8 cellular contexts compared by ENCODE assay signal in the genomic region with DNA sequence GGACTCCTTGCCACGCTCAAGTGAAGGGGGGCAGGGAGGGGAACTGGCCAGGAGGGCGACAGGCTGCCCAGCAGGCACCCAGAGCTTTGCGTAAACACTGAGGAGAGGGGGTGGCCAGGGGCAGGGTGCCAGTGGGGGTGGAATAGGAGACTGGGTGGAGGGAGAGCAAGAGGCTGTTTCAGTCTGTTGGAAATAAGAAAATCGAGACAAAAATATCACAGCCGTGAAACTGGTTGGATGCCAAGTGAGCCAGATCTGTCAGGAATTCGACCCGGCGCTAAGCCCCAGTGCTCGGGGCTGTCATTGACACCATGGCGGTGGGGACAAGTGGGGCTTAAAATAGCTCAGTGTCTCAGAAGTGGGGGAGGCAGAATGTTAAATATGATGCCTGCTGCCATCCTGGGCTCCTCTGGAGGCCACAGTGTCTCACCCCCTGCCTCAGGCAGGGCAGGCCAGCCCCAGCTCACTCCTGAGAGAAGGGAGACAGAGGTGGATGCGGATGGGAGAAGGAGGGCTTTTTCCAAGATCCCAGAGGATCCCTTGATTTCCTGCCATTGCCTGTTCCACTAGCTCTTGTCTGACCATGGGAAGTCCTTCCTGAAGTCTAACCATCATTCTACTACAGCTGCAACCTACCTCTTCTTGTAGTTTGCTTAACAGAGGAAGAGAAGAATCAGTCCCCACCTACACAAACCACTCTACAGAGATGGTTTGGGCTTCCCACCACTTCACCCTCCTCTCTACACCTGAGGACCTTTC. TPM values are rescaled to one million over a fixed set of nuclear protein-coding genes. Genes with fewer than 3 reads are reported as not detected.
DNase-seq lines count a peak whose midpoint lies in the region; TF ChIP-seq lines count a peak whose summit lies in the region.
"Had no signal": no experiment of that assay in that cellular context is flagged by ENCODE, and none has a peak within 500 bp of the region (broad histone marks: within the 10 kb centered on the region; RNA-seq: fewer than 3 reads in every experiment).

No MANE protein-coding gene starts in this region.

- no peak for TF ChIP-seq POLR2A in tibial nerve (IDR thresholded peaks at IDR 0.05)

- H3K4me1 Mint-ChIP-seq in activated naive CD4-positive, alpha-beta T cell treated with anti-CD3 and anti-CD28 coated beads, Interleukin-2, amount 10 ng/mL, durations not matched to agents 7 days and 5 days = peaks cover 60% of the 10 kb centered on the region
- no peaks in the 10 kb centered on the region for H3K4me1 Mint-ChIP-seq in glutamatergic neuron (ENCODE audit: low read depth, unreplicated experiment)

- H3K27me3 Mint-ChIP-seq in activated naive CD4-positive, alpha-beta T cell treated with anti-CD3 and anti-CD28 coated beads, Interleukin-2, amount 10 ng/mL, durations not matched to agents 7 days and 5 days = peaks cover 12% of the 10 kb centered on the region
- H3K27me3 Mint-ChIP-seq in glutamatergic neuron (ENCODE audit: unreplicated experiment) = peaks cover 1% of the 10 kb centered on the region

- no peak overlapping the region for H3K4me3 Mint-ChIP-seq in activated naive CD4-positive, alpha-beta T cell treated with anti-CD3 and anti-CD28 coated beads, Interleukin-2, amount 10 ng/mL, durations not matched to agents 7 days and 5 days
- no peak overlapping the region for H3K4me3 Mint-ChIP-seq in glutamatergic neuron (ENCODE audit: unreplicated experiment)

- intact Hi-C loops in left ventricle myocardium inferior (cut with micrococcal nuclease) = no loop called here

- H3K9me3 Mint-ChIP-seq in activated naive CD4-positive, alpha-beta T cell treated with anti-CD3 and anti-CD28 coated beads, Interleukin-2, amount 10 ng/mL, durations not matched to agents 7 days and 5 days = no peaks in the 10 kb centered on the region
- no peaks in the 10 kb centered on the region for H3K9me3 Mint-ChIP-seq in glutamatergic neuron (ENCODE audit: unreplicated experiment)

- H3K27ac Mint-ChIP-seq in activated naive CD4-positive, alpha-beta T cell treated with anti-CD3 and anti-CD28 coated beads, Interleukin-2, amount 10 ng/mL, durations not matched to agents 7 days and 5 days = peak overlapping the region; percentile 84
- no peak overlapping the region for H3K27ac Mint-ChIP-seq in glutamatergic neuron (ENCODE audit: unreplicated experiment)

- peak overlapping the region; percentile 6 for H3K4me3 ChIP-seq in left ventricle myocardium inferior
- H3K4me3 ChIP-seq in tibial nerve = no peak overlapping the region

- no peak for DNase-seq in activated naive CD4-positive, alpha-beta T cell treated with anti-CD3 and anti-CD28 coated beads, Interleukin-2, amount 10 ng/mL, durations not matched to agents 7 days and 5 days
- DNase-seq in activated naive CD4-positive, alpha-beta T cell (lab: John Stamatoyannopoulos, UW) = no peak
- peak; percentile 66 for DNase-seq in left ventricle myocardium inferior
- DNase-seq in tibial nerve (ENCODE audit: low spot score in 2 of 2) = no peak
- no peak for DNase-seq in NCI-H128 (lab: John Stamatoyannopoulos, UW; ENCODE audit: unreplicated experiment)
- no peak for DNase-seq in glutamatergic neuron
- DNase-seq: foreskin melanocyte had no signal

- H3K9me3 ChIP-seq in left ventricle myocardium inferior (replicated peaks) (no peaks in the 10 kb centered on the region), tibial nerve (no peaks in the 10 kb centered on the region)

- WGBS in tibial nerve, 2 donors = 39 to 42% methylated on average over 11 of the region's 11 CpGs

- TF ChIP-seq EP300 in tibial nerve (IDR thresholded peaks at IDR 0.05) = peak in 1 of 2 donors; percentile 34

- no peaks in the 10 kb centered on the region for H3K27me3 ChIP-seq in left ventricle myocardium inferior (ENCODE audit: low read depth)
- H3K27me3 ChIP-seq in tibial nerve = no peaks in the 10 kb centered on the region

- TF ChIP-seq CTCF in left ventricle myocardium inferior (IDR thresholded peaks at IDR 0.05; ENCODE audit: borderline replicate concordance) (no peak), tibial nerve (IDR thresholded peaks at IDR 0.05) (no peak), glutamatergic neuron (IDR thresholded peaks at IDR 0.05; ENCODE audit: partially characterized antibody, unreplicated experiment) (no peak)

- peaks cover 25% of the 10 kb centered on the region for H3K36me3 Mint-ChIP-seq in activated naive CD4-positive, alpha-beta T cell treated with anti-CD3 and anti-CD28 coated beads, Interleukin-2, amount 10 ng/mL, durations not matched to agents 7 days and 5 days
- no peaks in the 10 kb centered on the region for H3K36me3 Mint-ChIP-seq in glutamatergic neuron (ENCODE audit: unreplicated experiment)

- peak overlapping the region; percentile 92 for H3K27ac ChIP-seq in left ventricle myocardium inferior (replicated peaks)
- H3K27ac ChIP-seq in tibial nerve = peak overlapping the region; percentile 28 to 80 (median 71)

- H3K4me1 ChIP-seq in left ventricle myocardium inferior (peaks cover 68% of the 10 kb centered on the region), tibial nerve (peaks cover 0 to 47% (median 23%) of the 10 kb centered on the region in 4 donors)

- H3K36me3 ChIP-seq in left ventricle myocardium inferior (peaks cover 11% of the 10 kb centered on the region), tibial nerve (peaks cover 0 to 24% (median 0%) of the 10 kb centered on the region in 3 donors)

- CTCF ChIA-PET in activated naive CD4-positive, alpha-beta T cell treated with anti-CD3 and anti-CD28 coated beads, Interleukin-2, amount 10 ng/mL, durations not matched to agents 7 days and 5 days (lab: Charles Lee) = interaction anchor here (0.8 to 2.2 kb wide), 2 partner anchors 11 to 23 kb away, joined by 3 to 9 read pairs; a partner anchor contains a TSS

RNA-seq across cellular contexts. Expression of a gene that starts 9.5 kb away (rescaled TPM):
- total RNA-seq in left ventricle myocardium inferior (7.6 TPM), tibial nerve (10 to 100 TPM in 3 of 4 donors, 1 to 10 TPM in 1; 2.4 to 19.6 (median 12.4) TPM), glutamatergic neuron (ENCODE audit: unreplicated experiment) (not detected)
- total RNA-seq: OCI-LY7 had no signal

RNA-seq across cellular contexts. Expression of a gene that starts 10.1 kb away (rescaled TPM):
- total RNA-seq in left ventricle myocardium inferior (10.7 TPM), tibial nerve (10 to 100 TPM; 10.9 to 16.5 (median 15.1) TPM), glutamatergic neuron (ENCODE audit: unreplicated experiment) (10.7 TPM)

RNA-seq across cellular contexts. Expression of a gene that starts 12.6 kb away (rescaled TPM):
- total RNA-seq in left ventricle myocardium inferior (5,825 TPM), tibial nerve (1 to 10 TPM in 1 of 4 donors, under 1 TPM in 3; 0.30 to 5.5 (median 0.61) TPM), glutamatergic neuron (ENCODE audit: unreplicated experiment) (2.3 TPM)

RNA-seq across cellular contexts. Expression of a gene that starts 22.1 kb away (rescaled TPM):
- total RNA-seq in left ventricle myocardium inferior (61.0 TPM), tibial nerve (100 to 1,000 TPM; 101 to 131 (median 114) TPM), glutamatergic neuron (ENCODE audit: unreplicated experiment) (14.5 TPM)

RNA-seq across cellular contexts. Expression of a gene that starts 40.8 kb away (rescaled TPM):
- total RNA-seq in left ventricle myocardium inferior (15.7 TPM), tibial nerve (100 to 1,000 TPM in 3 of 4 donors, 10 to 100 TPM in 1; 85.3 to 170 (median 108) TPM), glutamatergic neuron (ENCODE audit: unreplicated experiment) (48.0 TPM)

Comparison
In these comparisons a context has a peak if more than half of its experiments do, and no peak if none do; other contexts are left out.
1. RNA of a gene that starts 12.6 kb away (total RNA-seq): 5,825 TPM in left ventricle myocardium inferior (single experiment); 2.3 TPM in glutamatergic neuron (single experiment) and 0.30 to 5.5 TPM in tibial nerve; every median in the first group is over 100 times any median in the second.